Comparison of ENCODE assay signal across 9 cellular contexts in the genomic region with DNA sequence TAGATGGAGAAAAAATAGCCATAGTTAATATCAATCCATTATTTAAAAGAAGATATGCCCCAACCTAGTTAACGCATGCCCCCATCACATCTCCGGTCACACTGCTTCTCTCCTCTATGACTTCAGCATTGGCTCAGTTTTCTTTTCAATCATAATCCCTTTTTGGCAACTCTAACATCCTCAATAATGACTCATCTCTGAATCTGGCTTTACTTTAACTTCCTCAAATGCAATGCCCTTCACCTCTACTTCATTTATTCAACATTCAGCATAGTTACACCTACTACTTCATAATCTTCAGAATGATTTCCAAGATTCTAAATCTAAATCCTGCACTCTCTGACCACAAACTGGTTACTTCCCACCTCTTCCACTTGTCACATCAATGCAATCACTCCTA.
DNase-seq lines count a peak whose midpoint lies in the region; ATAC-seq, FAIRE-seq and TF ChIP-seq lines count a peak whose summit lies in the region.
"Had no signal": no experiment of that assay in that cellular context is flagged by ENCODE, and none has a peak within 500 bp of the region (broad histone marks: within the 10 kb centered on the region; RNA-seq: fewer than 3 reads in every experiment).

No MANE protein-coding gene starts in this region.

- ATAC-seq in GM18520 (IDR thresholded peaks at IDR 0.05; ENCODE audit: unreplicated experiment) (peak; percentile 98), HG03565 (IDR thresholded peaks at IDR 0.05; ENCODE audit: unreplicated experiment) (peak; percentile 100), gastroesophageal sphincter (no peak)

- WGBS in gastroesophageal sphincter (ENCODE audit: low coverage in 1 of 2), 2 donors: 47 to 61% methylated on average over 2 of the region's 2 CpGs

- no peaks in the 10 kb centered on the region for H3K36me3 ChIP-seq in gastroesophageal sphincter

- TF ChIP-seq POLR2A in H54 (IDR thresholded peaks at IDR 0.05; ENCODE audit: low read depth, low read length) (no peak), gastroesophageal sphincter (IDR thresholded peaks at IDR 0.05) (no peak)

- no peak for TF ChIP-seq CTCF in gastroesophageal sphincter (IDR thresholded peaks at IDR 0.05)

- H3K9me3 ChIP-seq in gastroesophageal sphincter: no peaks in the 10 kb centered on the region

- H3K4me3 ChIP-seq in gastroesophageal sphincter: no peak overlapping the region

- H3K4me1 ChIP-seq in gastroesophageal sphincter: no peaks in the 10 kb centered on the region

- no peaks in the 10 kb centered on the region for H3K27me3 ChIP-seq in gastroesophageal sphincter

- TF ChIP-seq EP300 in gastroesophageal sphincter (IDR thresholded peaks at IDR 0.05): no peak

- no peak for FAIRE-seq in H54 (lab: Jason Lieb, UNC)

- DNase-seq in H54 (ENCODE audit: insufficient read length, low spot score) (peak; percentile 3), fibroblast of the conjunctiva (ENCODE audit: low read depth) (peak; percentile 21), HT-29 (ENCODE audit: low spot score) (no peak), germinal center (ENCODE audit: low spot score) (no peak), NCI-H345 (lab: John Stamatoyannopoulos, UW) (no peak)
- DNase-seq: NCI-H1436 had no signal

- H3K27ac ChIP-seq in gastroesophageal sphincter: no peak overlapping the region

Comparison
In these comparisons a context has a peak if more than half of its experiments do, and no peak if none do; other contexts are left out.
1. DNase-seq: peak in H54 (single experiment) and fibroblast of the conjunctiva (single experiment); none in HT-29 (single experiment), germinal center (single experiment) and NCI-H345 (single experiment).